Comparison of ENCODE assay signal across 17 cellular contexts in the genomic region with DNA sequence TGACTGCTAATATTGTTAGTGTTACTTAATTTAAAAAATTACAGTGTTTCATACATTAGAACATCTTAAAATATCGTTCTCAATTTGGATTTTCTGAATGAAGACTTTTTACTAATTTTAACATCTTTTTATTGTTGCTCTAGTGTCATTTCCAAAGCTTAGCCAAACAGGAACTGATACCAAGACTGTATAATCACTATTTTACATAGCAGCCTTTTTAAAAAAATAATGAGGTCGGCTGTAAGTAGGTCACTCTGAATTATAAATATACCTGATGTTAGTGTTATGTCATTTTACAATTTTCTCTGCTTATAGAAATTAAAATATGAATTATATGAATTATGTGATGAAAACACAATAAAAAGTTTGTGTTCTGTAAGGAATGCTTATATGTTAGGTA.
DNase-seq lines count a peak whose midpoint lies in the region; ATAC-seq, FAIRE-seq and TF ChIP-seq lines count a peak whose summit lies in the region.
"Had no signal": no experiment of that assay in that cellular context is flagged by ENCODE, and none has a peak within 500 bp of the region (broad histone marks: within the 10 kb centered on the region; RNA-seq: fewer than 3 reads in every experiment).

No MANE protein-coding gene starts in this region.

- CTCF ChIA-PET in activated CD8-positive, alpha-beta T cell treated with anti-CD3 and anti-CD28 coated beads, Interleukin-2, amount 10 ng/mL, durations not matched to agents 7 days and 5 days (lab: Charles Lee): no interaction called here

- no peak for FAIRE-seq in GM12891 (lab: Jason Lieb, UNC)

- no peaks in the 10 kb centered on the region for H3K4me1 ChIP-seq in ascending aorta
- H3K4me1 ChIP-seq: foreskin keratinocyte, uterus had no signal

- no peak for TF ChIP-seq CTCF in ascending aorta (IDR thresholded peaks at IDR 0.05)

- H3K4me1 Mint-ChIP-seq in activated CD8-positive, alpha-beta T cell treated with anti-CD3 and anti-CD28 coated beads, Interleukin-2, amount 10 ng/mL, durations not matched to agents 7 days and 5 days (ENCODE audit: low read depth): no peaks in the 10 kb centered on the region

- no peak overlapping the region for H3K4me3 ChIP-seq in ascending aorta
- H3K4me3 ChIP-seq: uterus had no signal

- no peak overlapping the region for H3K4me3 Mint-ChIP-seq in activated CD8-positive, alpha-beta T cell treated with anti-CD3 and anti-CD28 coated beads, Interleukin-2, amount 10 ng/mL, durations not matched to agents 7 days and 5 days
- H3K4me3 Mint-ChIP-seq: activated B cell treated with CpG ODN at 0.5 μM for 24 hours; activated T-cell treated with anti-CD3 and anti-CD28 coated beads, Interleukin-2, amount 50 U/mL, for 24 hours; stimulated activated memory B cell treated with anti-CD40 and anti-IgM and Interleukin-4, amounts not matched to agents 10 μg/mL and 1 μg/mL and 100 μg/mL, for 72 hours had no signal

- intact Hi-C loops in ascending aorta (cut with DNase I): no loop called here

- no peaks in the 10 kb centered on the region for H3K9me3 Mint-ChIP-seq in activated CD8-positive, alpha-beta T cell treated with anti-CD3 and anti-CD28 coated beads, Interleukin-2, amount 10 ng/mL, durations not matched to agents 7 days and 5 days (ENCODE audit: insufficient read depth)
- H3K9me3 Mint-ChIP-seq: activated B cell treated with CpG ODN at 0.5 μM for 24 hours; activated T-cell treated with anti-CD3 and anti-CD28 coated beads, Interleukin-2, amount 50 U/mL, for 24 hours; stimulated activated memory B cell treated with anti-CD40 and anti-IgM and Interleukin-4, amounts not matched to agents 10 μg/mL and 1 μg/mL and 100 μg/mL, for 72 hours had no signal

- no peaks in the 10 kb centered on the region for H3K36me3 ChIP-seq in ascending aorta
- H3K36me3 ChIP-seq: uterus had no signal

- H3K27me3 ChIP-seq in ascending aorta: no peaks in the 10 kb centered on the region
- H3K27me3 ChIP-seq: foreskin keratinocyte, uterus had no signal

- TF ChIP-seq POLR2A in GM12891 (IDR thresholded peaks at IDR 0.05; ENCODE audit: low read depth, low read length): no peak

- no peaks in the 10 kb centered on the region for H3K27me3 Mint-ChIP-seq in activated CD8-positive, alpha-beta T cell treated with anti-CD3 and anti-CD28 coated beads, Interleukin-2, amount 10 ng/mL, durations not matched to agents 7 days and 5 days (ENCODE audit: low read depth)
- H3K27me3 Mint-ChIP-seq: activated B cell treated with CpG ODN at 0.5 μM for 24 hours; activated T-cell treated with anti-CD3 and anti-CD28 coated beads, Interleukin-2, amount 50 U/mL, for 24 hours; stimulated activated memory B cell treated with anti-CD40 and anti-IgM and Interleukin-4, amounts not matched to agents 10 μg/mL and 1 μg/mL and 100 μg/mL, for 72 hours had no signal

- H3K9me3 ChIP-seq in ascending aorta: no peaks in the 10 kb centered on the region
- H3K9me3 ChIP-seq: uterus had no signal

- H3K27ac Mint-ChIP-seq in activated CD8-positive, alpha-beta T cell treated with anti-CD3 and anti-CD28 coated beads, Interleukin-2, amount 10 ng/mL, durations not matched to agents 7 days and 5 days: no peak overlapping the region
- H3K27ac Mint-ChIP-seq: activated B cell treated with CpG ODN at 0.5 μM for 24 hours; activated T-cell treated with anti-CD3 and anti-CD28 coated beads, Interleukin-2, amount 50 U/mL, for 24 hours; stimulated activated memory B cell treated with anti-CD40 and anti-IgM and Interleukin-4, amounts not matched to agents 10 μg/mL and 1 μg/mL and 100 μg/mL, for 72 hours had no signal

- POLR2A ChIA-PET in activated CD8-positive, alpha-beta T cell treated with anti-CD3 and anti-CD28 coated beads, Interleukin-2, amount 10 ng/mL, durations not matched to agents 7 days and 5 days (lab: Charles Lee): no interaction called here

- ATAC-seq in GM19395 (IDR thresholded peaks at IDR 0.05; ENCODE audit: unreplicated experiment): peak; percentile 92
- peak; percentile 78 for ATAC-seq in HG02678 (IDR thresholded peaks at IDR 0.05; ENCODE audit: unreplicated experiment)
- ATAC-seq in HG03439 (IDR thresholded peaks at IDR 0.05; ENCODE audit: unreplicated experiment): peak; percentile 85
- no peak for ATAC-seq in GM21825 (IDR thresholded peaks at IDR 0.05; ENCODE audit: unreplicated experiment)
- no peak for ATAC-seq in activated CD8-positive, alpha-beta T cell treated with anti-CD3 and anti-CD28 coated beads, Interleukin-2, amount 10 ng/mL, durations not matched to agents 7 days and 5 days
- ATAC-seq: foreskin keratinocyte; stimulated activated memory B cell treated with anti-CD40 and anti-IgM and Interleukin-4, amounts not matched to agents 10 μg/mL and 1 μg/mL and 100 μg/mL, for 72 hours had no signal

- DNase-seq in GM12891 (ENCODE audit: insufficient read length, low spot score) (no peak), DMS 273 treated with DMSO at 0.1 percent for 48 hours (lab: John Stamatoyannopoulos, UW) (no peak), ascending aorta (ENCODE audit: low spot score in 2 of 2) (no peak)
- DNase-seq in activated CD8-positive, alpha-beta T cell treated with anti-CD3 and anti-CD28 coated beads, Interleukin-2, amount 10 ng/mL, durations not matched to agents 7 days and 5 days: no peak
- DNase-seq: ACHN; activated B cell treated with CpG ODN at 0.5 μM for 24 hours; activated T-cell treated with anti-CD3 and anti-CD28 coated beads, Interleukin-2, amount 50 U/mL, for 24 hours; effector CD8-positive, alpha-beta T cell; foreskin keratinocyte; NCI-H187; stimulated activated CD4-positive, alpha-beta T cell treated with anti-CD3 and anti-CD28 coated beads, Interleukin-2, amount 100 ng/mL, for 24 hours; uterus had no signal

- no peak overlapping the region for H3K27ac ChIP-seq in ascending aorta
- H3K27ac ChIP-seq: foreskin keratinocyte, uterus had no signal

- no peaks in the 10 kb centered on the region for H3K36me3 Mint-ChIP-seq in activated CD8-positive, alpha-beta T cell treated with anti-CD3 and anti-CD28 coated beads, Interleukin-2, amount 10 ng/mL, durations not matched to agents 7 days and 5 days (ENCODE audit: low read depth)
- H3K36me3 Mint-ChIP-seq: stimulated activated memory B cell treated with anti-CD40 and anti-IgM and Interleukin-4, amounts not matched to agents 10 μg/mL and 1 μg/mL and 100 μg/mL, for 72 hours had no signal

TF ChIP-seq in GM12891, 5 proteins besides CTCF, POLR2A, EP300 and RAD21:
- TF ChIP-seq SPI1 (IDR thresholded peaks at IDR 0.05; ENCODE audit: low read depth, low read length): peak; percentile 85
- TF ChIP-seq PAX5 (IDR thresholded peaks at IDR 0.05; ENCODE audit: insufficient read depth, low read length, severe bottlenecking): no peak
- TF ChIP-seq POLR2AphosphoS5 (IDR thresholded peaks at IDR 0.05; ENCODE audit: low read depth, low read length): no peak
- no peak for TF ChIP-seq POU2F2 (IDR thresholded peaks at IDR 0.05; ENCODE audit: low read depth, low read length)
- TF ChIP-seq TAF1 (IDR thresholded peaks at IDR 0.05; ENCODE audit: low read depth, low read length): no peak

Comparison
In these comparisons a context has a peak if more than half of its experiments do, and no peak if none do; other contexts are left out.
1. ATAC-seq: peak in GM19395 (single experiment), HG02678 (single experiment) and HG03439 (single experiment); none in GM21825 (single experiment) and activated CD8-positive, alpha-beta T cell treated with anti-CD3 and anti-CD28 coated beads, Interleukin-2, amount 10 ng/mL, durations not matched to agents 7 days and 5 days (single experiment).